34 cellular contexts compared by ENCODE assay signal in genomic region chr1:204169871-204170270, GRCh38. TPM values are rescaled to one million over a fixed set of nuclear protein-coding genes. Genes with fewer than 3 reads are reported as not detected.
"Had no signal": no experiment of that assay in that cellular context is flagged by ENCODE, and none has a peak within 500 bp of the region (broad histone marks: within the 10 kb centered on the region; RNA-seq: fewer than 3 reads in every experiment).

No MANE protein-coding gene starts in this region.

- H3K4me1 Mint-ChIP-seq: brain; nephron; stimulated activated naive B cell treated with anti-CD40 and anti-IgM and Interleukin-4, amounts not matched to agents 10 μg/mL and 1 μg/mL and 100 μg/mL, for 72 hours had no signal

- H3K36me3 ChIP-seq: ovary, prostate gland, sigmoid colon, stomach, thyroid gland, upper lobe of left lung, vagina had no signal

- H3K4me3 ChIP-seq: coronary artery, dorsolateral prefrontal cortex, ovary, prostate gland, sigmoid colon, stomach, thyroid gland, upper lobe of left lung, vagina had no signal

- H3K9me3 ChIP-seq: ovary, prostate gland, thyroid gland had no signal

- H3K27ac ChIP-seq: coronary artery, dorsolateral prefrontal cortex, ovary, prostate gland, sigmoid colon, stomach, thyroid gland, upper lobe of left lung, vagina, VCaP had no signal

- H3K36me3 Mint-ChIP-seq: brain had no signal

- H3K4me3 Mint-ChIP-seq: activated naive CD8-positive, alpha-beta T cell; brain; nephron; stimulated activated naive B cell treated with anti-CD40 and anti-IgM and Interleukin-4, amounts not matched to agents 10 μg/mL and 1 μg/mL and 100 μg/mL, for 72 hours had no signal

- H3K4me1 ChIP-seq: prostate gland, sigmoid colon, stomach, thyroid gland, upper lobe of left lung, vagina had no signal

- H3K27me3 ChIP-seq: ovary, sigmoid colon, thyroid gland, upper lobe of left lung, vagina had no signal

- FAIRE-seq: keratinocyte, small intestine, TTC549 had no signal

- DNase-seq: activated CD4-positive, alpha-beta T cell treated with anti-CD3 and anti-CD28 coated beads for 4 hours; activated CD4-positive, alpha-beta T cell treated with anti-CD3 and anti-CD28 coated beads, Interleukin-2, amount 50 U/mL, for 4 hours; activated effector memory CD4-positive, alpha-beta T cell treated with Interleukin-2 at 50 U/mL for 16 hours; activated naive CD4-positive, alpha-beta T cell treated with Interleukin-2 at 50 U/mL for 16 hours; activated T-cell treated with anti-CD3 and anti-CD28 coated beads for 4 hours; dorsolateral prefrontal cortex; effector memory CD4-positive, alpha-beta T cell; head of caudate nucleus; hippocampal formation; left cardiac atrium; left ventricle myocardium superior; ovary; retina; sigmoid colon; small intestine; stimulated activated CD4-positive, alpha-beta T cell treated with anti-CD3 and anti-CD28 coated beads, Interleukin-4, amount 100 ng/mL, for 4 hours; stimulated activated naive B cell treated with anti-CD40 and anti-IgM and Interleukin-4, amounts not matched to agents 10 μg/mL and 1 μg/mL and 100 μg/mL, for 72 hours; stomach; thyroid gland; upper lobe of left lung had no signal

- H3K27ac Mint-ChIP-seq: activated naive CD8-positive, alpha-beta T cell; brain; nephron; stimulated activated naive B cell treated with anti-CD40 and anti-IgM and Interleukin-4, amounts not matched to agents 10 μg/mL and 1 μg/mL and 100 μg/mL, for 72 hours had no signal

- ATAC-seq: left cardiac atrium; left ventricle myocardium superior; stimulated activated naive B cell treated with anti-CD40 and anti-IgM and Interleukin-4, amounts not matched to agents 10 μg/mL and 1 μg/mL and 100 μg/mL, for 72 hours had no signal

RNA-seq across cellular contexts. Expression of gene REN, which starts 3.7 kb away (rescaled TPM):
- total RNA-seq: aorta, cardiac septum, cerebellum, left cardiac atrium, left ventricle myocardium superior, lung microvascular endothelial cell, mucosa of gallbladder, sigmoid colon, stomach, thyroid gland, vagina had no signal
- polyA plus RNA-seq: aorta, keratinocyte had no signal

RNA-seq across cellular contexts. Expression of gene KISS1, which starts 26.4 kb away (rescaled TPM):
- total RNA-seq: aorta, cardiac septum, cerebellum, left cardiac atrium, left ventricle myocardium superior, mucosa of gallbladder, sigmoid colon, thyroid gland, vagina had no signal
- polyA plus RNA-seq: keratinocyte, ovary had no signal

RNA-seq across cellular contexts. Expression of gene GOLT1A, which starts 43.9 kb away (rescaled TPM):
- total RNA-seq: aorta, cardiac septum, left cardiac atrium, left ventricle myocardium superior, sigmoid colon, vagina had no signal
- polyA plus RNA-seq: ovary had no signal
